ENCODE assay signal across 10 cellular contexts in genomic region chr1:20255666-20256065, GRCh38. TPM values are rescaled to one million over a fixed set of nuclear protein-coding genes. Genes with fewer than 3 reads are reported as not detected.
DNase-seq lines count a peak whose midpoint lies in the region; ATAC-seq and TF ChIP-seq lines count a peak whose summit lies in the region.
"Had no signal": no experiment of that assay in that cellular context is flagged by ENCODE, and none has a peak within 500 bp of the region (broad histone marks: within the 10 kb centered on the region; RNA-seq: fewer than 3 reads in every experiment).

No MANE protein-coding gene starts in this region.

- H2BK15ac ChIP-seq in H9 (ENCODE audit: low read depth, low read length) = no peak overlapping the region
- no peak overlapping the region for H2BK15ac ChIP-seq in neuronal stem cell (ENCODE audit: low read length)

- H2BK120ac ChIP-seq in H9 (ENCODE audit: low read depth, low read length, poor library complexity, severe bottlenecking) (no peak overlapping the region), neuronal stem cell (ENCODE audit: low read depth, low read length) (no peak overlapping the region)

- no peaks in the 10 kb centered on the region for H3K79me1 ChIP-seq in H9 (ENCODE audit: insufficient read depth, low read depth, low read length, poor library complexity, severe bottlenecking)
- H3K79me1 ChIP-seq in neuronal stem cell (ENCODE audit: low read depth, low read length) = no peaks in the 10 kb centered on the region

- H2BK12ac ChIP-seq in H9 (ENCODE audit: insufficient read length, low read depth, low read length) (no peak overlapping the region), neuronal stem cell (ENCODE audit: low read length) (no peak overlapping the region)

- H3K9me3 ChIP-seq in H9 (ENCODE audit: control insufficient read depth, low read depth, low read length) (no peaks in the 10 kb centered on the region), neuronal stem cell (replicated peaks in 1 of 2; ENCODE audit: control insufficient read depth in 2 of 2, insufficient read depth in 1 of 2, low read depth in 1 of 2, low read length in 2 of 2) (no peaks in the 10 kb centered on the region)

- H2BK5ac ChIP-seq in H9 (ENCODE audit: insufficient read length, low read length) (no peak overlapping the region), neuronal stem cell (ENCODE audit: low read length) (no peak overlapping the region)

- no peaks in the 10 kb centered on the region for H3K79me2 ChIP-seq in H9 (ENCODE audit: insufficient read depth, low read length)

- no peak overlapping the region for H3K56ac ChIP-seq in H9 (ENCODE audit: insufficient read length, low read depth, low read length)

- H4K8ac ChIP-seq in H9 (replicated peaks; ENCODE audit: insufficient read length, low read depth, low read length) (no peak overlapping the region), neuronal stem cell (ENCODE audit: low read depth, low read length) (no peak overlapping the region)

- H3K23ac ChIP-seq in H9 (ENCODE audit: insufficient read length, low read depth, low read length) (no peak overlapping the region), neuronal stem cell (ENCODE audit: low read depth, low read length, poor library complexity) (no peak overlapping the region)

- H3K4me3 ChIP-seq in AG10803 (ENCODE audit: low read length) = no peak overlapping the region
- no peak overlapping the region for H3K4me3 ChIP-seq in neuronal stem cell (ENCODE audit: low read length in 2 of 2)

- H4K5ac ChIP-seq in H9 (ENCODE audit: insufficient read length, low read depth, low read length) = no peak overlapping the region

- H3K36me3 ChIP-seq in neuronal stem cell (replicated peaks in 1 of 2; ENCODE audit: control insufficient read depth in 2 of 2, insufficient read depth in 2 of 2, low read length in 2 of 2) = no peaks in the 10 kb centered on the region

- no peak overlapping the region for H2AK5ac ChIP-seq in H9 (ENCODE audit: insufficient read length, low read length)
- no peak overlapping the region for H2AK5ac ChIP-seq in neuronal stem cell (ENCODE audit: low read depth, low read length)

- H3K27me3 ChIP-seq in H9 (ENCODE audit: insufficient read depth, low read length) (no peaks in the 10 kb centered on the region), neuronal stem cell (ENCODE audit: control insufficient read depth in 3 of 3, insufficient read depth in 3 of 3, low read depth in 1 of 3, low read length in 3 of 3) (no peaks in the 10 kb centered on the region)

- no peak overlapping the region for H3K14ac ChIP-seq in H9 (ENCODE audit: insufficient read depth, low read length)
- H3K14ac ChIP-seq in neuronal stem cell (ENCODE audit: low read length) = no peak overlapping the region

- ATAC-seq in HG02763 (IDR thresholded peaks at IDR 0.05; ENCODE audit: unreplicated experiment) = no peak
- no peak for ATAC-seq in GM21576 (IDR thresholded peaks at IDR 0.05; ENCODE audit: unreplicated experiment)

- H3K36me3 Mint-ChIP-seq in H9 (ENCODE audit: insufficient read depth in 1 of 3, low read depth in 3 of 3) (no peaks in the 10 kb centered on the region), glutamatergic neuron (ENCODE audit: unreplicated experiment) (no peaks in the 10 kb centered on the region)

- H4K20me1 ChIP-seq in H9 (ENCODE audit: control insufficient read depth, insufficient read depth, insufficient read length) = no peaks in the 10 kb centered on the region

- no CpG with 5 or more reads among the region's 7 CpGs for WGBS in H9 (ENCODE audit: extremely low coverage, insufficient read length, low lambda C conversion rate)
- no CpG with 5 or more reads among the region's 7 CpGs for WGBS in neuronal stem cell (ENCODE audit: extremely low coverage in 2 of 2, insufficient read length in 2 of 2, insufficient replicate concordance in 1 of 2), 2 donors

- no peak for TF ChIP-seq CTCF in AG10803 (conservative IDR thresholded peaks at IDR 0.05; ENCODE audit: low read length)
- no peak for TF ChIP-seq CTCF in H9 (conservative IDR thresholded peaks at IDR 0.05)
- TF ChIP-seq CTCF in glutamatergic neuron (IDR thresholded peaks at IDR 0.05; ENCODE audit: partially characterized antibody, unreplicated experiment) = no peak

- DNase-seq in AG10803 (ENCODE audit: low read depth) (peak; percentile 40), H9 (peak; percentile 43), SHP77 (lab: John Stamatoyannopoulos, UW) (peak; percentile 16 to 62), globus pallidus (ENCODE audit: low spot score) (peak; percentile 9), neuronal stem cell (ENCODE audit: low spot score) (no peak), glutamatergic neuron (no peak)
- DNase-seq: cerebellar nuclear complex had no signal

- H2AFZ ChIP-seq in H9 (ENCODE audit: low read length) (no peak overlapping the region), neuronal stem cell (ENCODE audit: low read length) (no peak overlapping the region)

- H3K4me1 Mint-ChIP-seq in H9 (peaks cover 0 to 8% of the 10 kb centered on the region in 2 experiments; a peak in 3 of 4 replicates), glutamatergic neuron (ENCODE audit: low read depth, unreplicated experiment) (peaks cover 3% of the 10 kb centered on the region)

- no peak overlapping the region for H3K27ac Mint-ChIP-seq in H9
- H3K27ac Mint-ChIP-seq in glutamatergic neuron (ENCODE audit: unreplicated experiment) = no peak overlapping the region
- H3K27ac Mint-ChIP-seq: T-helper 1 cell treated with Interleukin-12 subunit alpha and Interleukin-12 subunit beta and Interleukin-4 antibody, amounts not matched to agents 30 μg/mL and 1 μg/mL, for 36 hours had no signal

- H3K9me3 Mint-ChIP-seq in H9 = no peaks in the 10 kb centered on the region
- no peaks in the 10 kb centered on the region for H3K9me3 Mint-ChIP-seq in glutamatergic neuron (ENCODE audit: unreplicated experiment)
- H3K9me3 Mint-ChIP-seq: T-helper 1 cell treated with Interleukin-12 subunit alpha and Interleukin-12 subunit beta and Interleukin-4 antibody, amounts not matched to agents 30 μg/mL and 1 μg/mL, for 36 hours had no signal

- H3K27me3 Mint-ChIP-seq in H9 (ENCODE audit: low read depth) = peaks cover 29% of the 10 kb centered on the region
- peaks cover 11% of the 10 kb centered on the region for H3K27me3 Mint-ChIP-seq in glutamatergic neuron (ENCODE audit: unreplicated experiment)

- H3K18ac ChIP-seq in H9 (ENCODE audit: insufficient read length, low read depth, low read length) (no peak overlapping the region), neuronal stem cell (ENCODE audit: low read length) (no peak overlapping the region)

- H3K4ac ChIP-seq in H9 (ENCODE audit: low read depth, low read length) (no peak overlapping the region), neuronal stem cell (ENCODE audit: low read length) (no peak overlapping the region)

- H3K23me2 ChIP-seq in H9 (ENCODE audit: insufficient read length, low read depth, low read length, poor library complexity, severe bottlenecking) = no peaks in the 10 kb centered on the region

- no peak overlapping the region for H4K91ac ChIP-seq in H9 (ENCODE audit: insufficient read length, low read depth, low read length)
- no peak overlapping the region for H4K91ac ChIP-seq in neuronal stem cell (ENCODE audit: low read depth, low read length, poor library complexity)

- H3K27ac ChIP-seq in H9 (ENCODE audit: insufficient read length, low read depth, low read length) (no peak overlapping the region), neuronal stem cell (replicated peaks; ENCODE audit: low read length) (no peak overlapping the region)

- no peak overlapping the region for H3T11ph ChIP-seq in H9 (ENCODE audit: low read length)

- H3K4me2 ChIP-seq in H9 (ENCODE audit: insufficient read depth, insufficient read length, low read length) (no peak overlapping the region), neuronal stem cell (ENCODE audit: insufficient read depth, low read length, poor library complexity, severe bottlenecking) (no peak overlapping the region)

- no peak overlapping the region for H2BK20ac ChIP-seq in H9 (ENCODE audit: low read depth, low read length, poor library complexity, severe bottlenecking)

- H3K4me3 Mint-ChIP-seq in H9 (no peak overlapping the region), glutamatergic neuron (ENCODE audit: unreplicated experiment) (no peak overlapping the region)
- H3K4me3 Mint-ChIP-seq: T-helper 1 cell treated with Interleukin-12 subunit alpha and Interleukin-12 subunit beta and Interleukin-4 antibody, amounts not matched to agents 30 μg/mL and 1 μg/mL, for 36 hours had no signal

- H3K4me1 ChIP-seq in H9 (ENCODE audit: insufficient read depth, low read length) (peaks cover 3% of the 10 kb centered on the region; the same call in 1 of the 2 replicates), neuronal stem cell (ENCODE audit: control insufficient read depth in 2 of 2, insufficient read depth in 1 of 2, low read depth in 1 of 2, low read length in 2 of 2) (peaks cover 0 to 2% of the 10 kb centered on the region in 2 donors)

- H3K9ac ChIP-seq in H9 (ENCODE audit: extremely low read depth, insufficient read length, low read length) (no peak overlapping the region), neuronal stem cell (ENCODE audit: low read depth, low read length, poor library complexity) (no peak overlapping the region)

RNA-seq across cellular contexts. Expression of gene VWA5B1, which starts 35.0 kb away (rescaled TPM):
- total RNA-seq in H9 (2021) (0.18 TPM in 1 of 2 replicates, not detected in the other), glutamatergic neuron (ENCODE audit: unreplicated experiment) (0.10 TPM)
- 0.14 TPM for polyA plus RNA-seq in neuronal stem cell (2013, experiment 1 of 2)
- 0.15 TPM for polyA plus RNA-seq in neuronal stem cell (2013, experiment 2 of 2)

Comparison
In these comparisons a context has a peak if more than half of its experiments do, and no peak if none do; other contexts are left out.
1. DNase-seq: peak in AG10803 (single experiment), H9 (single experiment), SHP77 (2 of 2) and globus pallidus (single experiment); none in neuronal stem cell (single experiment) and glutamatergic neuron (single experiment).